Comparison of ENCODE assay signal across 20 cellular contexts in genomic region chr22:41820447-41820846, GRCh38.
"Had no signal": no experiment of that assay in that cellular context is flagged by ENCODE, and none has a peak within 500 bp of the region (broad histone marks: within the 10 kb centered on the region; RNA-seq: fewer than 3 reads in every experiment).

No MANE protein-coding gene starts in this region.

- H3K4me3 Mint-ChIP-seq: activated naive CD4-positive, alpha-beta T cell treated with anti-CD3 and anti-CD28 coated beads for 36 hours; naive B cell; stimulated activated naive CD8-positive, alpha-beta T cell treated with anti-CD3 and anti-CD28 coated beads, Interleukin-15, Interleukin-2, amounts not matched to agents 100 ng/mL and 50 ng/mL, for 24 hours; T-helper 2 cell treated with Interferon-gamma antibody and Interleukin-4, amounts not matched to agents 5 μg/mL and 100 μg/mL, for 36 hours; type B pancreatic cell had no signal

- DNase-seq: activated CD4-positive, alpha-beta T cell treated with anti-CD3 and anti-CD28 coated beads, Interleukin-2, amount 50 U/mL, for 48 hours; activated CD4-positive, CD25-positive, alpha-beta regulatory T cell treated with anti-CD3 and anti-CD28 coated beads, Interleukin-2, amount 50 U/mL, for 72 hours; activated naive CD4-positive, alpha-beta T cell treated with anti-CD3 and anti-CD28 coated beads for 36 hours; hippocampal formation; kidney; left lung; mammary epithelial cell; naive B cell; nucleus accumbens; right cardiac atrium; SJCRH30; small intestine; stimulated activated CD4-positive, alpha-beta T cell treated with anti-CD3 and anti-CD28 coated beads, Interleukin-4, amount 100 ng/mL, for 4 hours; stimulated activated CD8-positive, alpha-beta memory T cell treated with anti-CD3 and anti-CD28 coated beads, Interleukin-4, amount 100 ng/mL, for 48 hours had no signal

- H3K27me3 ChIP-seq: esophagus muscularis mucosa, left lung, SJCRH30 had no signal

- H3K27ac ChIP-seq: coronary artery, esophagus muscularis mucosa, left lung, SJCRH30 had no signal

- ATAC-seq: left lung, right cardiac atrium had no signal

- H3K9me3 Mint-ChIP-seq: activated naive CD4-positive, alpha-beta T cell treated with anti-CD3 and anti-CD28 coated beads for 36 hours; activated T-helper 2 cell treated with anti-CD3 and anti-CD28 coated beads, Interferon-gamma antibody, Interleukin-2, Interleukin-4, amounts not matched to agents 10 μg/mL and 5 μg/mL and 100 μg/mL, durations not matched to agents 14 hours and 24 hours and 36 hours; naive B cell; stimulated activated naive CD8-positive, alpha-beta T cell treated with anti-CD3 and anti-CD28 coated beads, Interleukin-15, Interleukin-2, amounts not matched to agents 100 ng/mL and 50 ng/mL, for 24 hours; T-helper 2 cell treated with Interferon-gamma antibody and Interleukin-4, amounts not matched to agents 5 μg/mL and 100 μg/mL, for 36 hours; type B pancreatic cell had no signal

- H3K4me3 ChIP-seq: coronary artery, esophagus muscularis mucosa, left lung, SJCRH30 had no signal

- H3K27me3 Mint-ChIP-seq: naive B cell; stimulated activated naive CD8-positive, alpha-beta T cell treated with anti-CD3 and anti-CD28 coated beads, Interleukin-15, Interleukin-2, amounts not matched to agents 100 ng/mL and 50 ng/mL, for 24 hours; type B pancreatic cell had no signal

- H3K27ac Mint-ChIP-seq: activated naive CD4-positive, alpha-beta T cell treated with anti-CD3 and anti-CD28 coated beads for 36 hours; stimulated activated naive CD8-positive, alpha-beta T cell treated with anti-CD3 and anti-CD28 coated beads, Interleukin-15, Interleukin-2, amounts not matched to agents 100 ng/mL and 50 ng/mL, for 24 hours; T-helper 2 cell treated with Interferon-gamma antibody and Interleukin-4, amounts not matched to agents 5 μg/mL and 100 μg/mL, for 36 hours; type B pancreatic cell had no signal

- H3K9me3 ChIP-seq: esophagus muscularis mucosa, left lung, SJCRH30 had no signal

- H3K36me3 ChIP-seq: SJCRH30 had no signal
